14 cellular contexts compared by ENCODE assay signal in the genomic region with DNA sequence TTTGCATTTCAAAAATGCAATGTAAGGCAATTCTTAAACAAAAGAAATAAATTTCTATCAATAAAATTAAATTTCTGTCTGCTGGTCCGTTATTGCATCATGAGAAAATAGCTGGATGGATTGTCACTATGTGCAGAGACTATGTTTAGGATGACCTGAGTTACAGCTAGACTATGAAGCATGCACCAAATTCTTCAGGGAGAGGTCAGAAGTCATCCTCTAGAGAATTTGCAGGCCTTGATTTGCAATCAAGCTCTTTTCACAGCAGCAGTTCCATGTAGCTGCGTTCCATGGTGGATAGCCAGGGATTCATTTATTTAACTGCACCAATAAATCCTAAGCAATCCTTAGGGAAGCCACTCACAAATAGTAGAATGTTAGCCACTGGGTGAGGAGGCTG.
DNase-seq lines count a peak whose midpoint lies in the region; TF ChIP-seq lines count a peak whose summit lies in the region.
"Had no signal": no experiment of that assay in that cellular context is flagged by ENCODE, and none has a peak within 500 bp of the region (broad histone marks: within the 10 kb centered on the region; RNA-seq: fewer than 3 reads in every experiment).

No MANE protein-coding gene starts in this region.

- no peak overlapping the region for H2AK5ac ChIP-seq in H9 (ENCODE audit: insufficient read length, low read length)

- H3K4me2 ChIP-seq in H9 (ENCODE audit: insufficient read depth, insufficient read length, low read length): no peak overlapping the region

- no peak overlapping the region for H3K18ac ChIP-seq in H9 (ENCODE audit: insufficient read length, low read depth, low read length)

- H3K36me3 ChIP-seq in SJCRH30: no peaks in the 10 kb centered on the region

- no peak overlapping the region for H4K8ac ChIP-seq in H9 (replicated peaks; ENCODE audit: insufficient read length, low read depth, low read length)

- H3K4me1 ChIP-seq in SJCRH30: peaks cover 56% of the 10 kb centered on the region
- peaks cover 2% of the 10 kb centered on the region; the same call in 1 of the 2 replicates for H3K4me1 ChIP-seq in H9 (ENCODE audit: insufficient read depth, low read length)

- H3K23ac ChIP-seq in H9 (ENCODE audit: insufficient read length, low read depth, low read length): no peak overlapping the region

- no peaks in the 10 kb centered on the region for H3K9me3 ChIP-seq in SJCRH30 (replicated peaks)
- H3K9me3 ChIP-seq in H9 (ENCODE audit: control insufficient read depth, low read depth, low read length): no peaks in the 10 kb centered on the region

- H3K4me3 Mint-ChIP-seq in progenitor cell of endocrine pancreas (ENCODE audit: low read depth) (no peak overlapping the region), H9 (no peak overlapping the region)
- H3K4me3 Mint-ChIP-seq: CD4-positive, alpha-beta memory T cell; naive thymus-derived CD4-positive, alpha-beta T cell had no signal

- no peak overlapping the region for H3K4ac ChIP-seq in H9 (ENCODE audit: low read depth, low read length)

- H3K9me3 Mint-ChIP-seq in progenitor cell of endocrine pancreas (ENCODE audit: low read depth) (no peaks in the 10 kb centered on the region), H9 (peaks cover 0 to 2% of the 10 kb centered on the region in 2 experiments; a peak in 3 of 5 replicates)

- H3K27me3 ChIP-seq in SJCRH30: no peaks in the 10 kb centered on the region
- H3K27me3 ChIP-seq in H9 (ENCODE audit: insufficient read depth, low read length): no peaks in the 10 kb centered on the region

- TF ChIP-seq CTCF in progenitor cell of endocrine pancreas (IDR thresholded peaks at IDR 0.05; ENCODE audit: unreplicated experiment) (no peak), H9 (conservative IDR thresholded peaks at IDR 0.05) (no peak)

- H3K27ac Mint-ChIP-seq in progenitor cell of endocrine pancreas (peak overlapping the region; percentile 76), H9 (no peak overlapping the region)
- H3K27ac Mint-ChIP-seq: CD4-positive, alpha-beta memory T cell; naive thymus-derived CD4-positive, alpha-beta T cell had no signal

- H3T11ph ChIP-seq in H9 (ENCODE audit: low read length): no peak overlapping the region

- H4K5ac ChIP-seq in H9 (ENCODE audit: insufficient read length, low read depth, low read length): no peak overlapping the region

- H2BK15ac ChIP-seq in H9 (ENCODE audit: low read depth, low read length): no peak overlapping the region

- no peak overlapping the region for H4K91ac ChIP-seq in H9 (ENCODE audit: insufficient read length, low read depth, low read length)

- H3K4me3 ChIP-seq in SJCRH30: peak overlapping the region; percentile 40

- H3K27ac ChIP-seq in SJCRH30 (peak overlapping the region; percentile 64), H9 (ENCODE audit: insufficient read length, low read depth, low read length) (no peak overlapping the region)

- H3K4me1 Mint-ChIP-seq in progenitor cell of endocrine pancreas (ENCODE audit: low read depth) (peaks cover 24% of the 10 kb centered on the region), H9 (peaks cover 17 to 24% of the 10 kb centered on the region in 2 experiments)
- H3K4me1 Mint-ChIP-seq: CD4-positive, alpha-beta memory T cell had no signal

- no peaks in the 10 kb centered on the region for H3K79me2 ChIP-seq in H9 (ENCODE audit: insufficient read depth, low read length)

- H3K56ac ChIP-seq in H9 (ENCODE audit: insufficient read length, low read depth, low read length): no peak overlapping the region

- no peak overlapping the region for H2AFZ ChIP-seq in H9 (ENCODE audit: low read length)

- no peaks in the 10 kb centered on the region for H3K23me2 ChIP-seq in H9 (ENCODE audit: insufficient read length, low read depth, low read length, poor library complexity, severe bottlenecking)

- H2BK5ac ChIP-seq in H9 (ENCODE audit: insufficient read length, low read length): no peak overlapping the region

- H3K36me3 Mint-ChIP-seq in progenitor cell of endocrine pancreas (ENCODE audit: insufficient read depth) (no peaks in the 10 kb centered on the region), H9 (ENCODE audit: insufficient read depth in 1 of 3, low read depth in 3 of 3) (peaks cover 0 to 2% (median 0%) of the 10 kb centered on the region in 3 experiments; a peak in 1 of 7 replicates)
- H3K36me3 Mint-ChIP-seq: CD4-positive, alpha-beta memory T cell; naive thymus-derived CD4-positive, alpha-beta T cell had no signal

- no peaks in the 10 kb centered on the region for H4K20me1 ChIP-seq in H9 (ENCODE audit: control insufficient read depth, insufficient read depth, insufficient read length)

- no peak overlapping the region for H2BK120ac ChIP-seq in H9 (ENCODE audit: low read depth, low read length, poor library complexity, severe bottlenecking)

- no peak overlapping the region for H3K9ac ChIP-seq in H9 (ENCODE audit: extremely low read depth, insufficient read length, low read length)

- no peak overlapping the region for H2BK12ac ChIP-seq in H9 (ENCODE audit: insufficient read length, low read depth, low read length)

- H3K79me1 ChIP-seq in H9 (ENCODE audit: insufficient read depth, low read depth, low read length, poor library complexity, severe bottlenecking): no peaks in the 10 kb centered on the region

- peak; percentile 88 for DNase-seq in ELR (ENCODE audit: low read depth)
- no peak for DNase-seq in SJCRH30
- DNase-seq in fibroblast of peridontal ligament (ENCODE audit: extremely low read depth): peak; percentile 94
- DNase-seq in progenitor cell of endocrine pancreas (ENCODE audit: low spot score, unreplicated experiment): no peak
- no peak for DNase-seq in D341Med (ENCODE audit: low spot score)
- DNase-seq in H9: no peak
- DNase-seq in activated gamma-delta T cell treated with Interleukin-2 at 50 U/mL for 16 hours: no peak
- DNase-seq in HPDE6-E6E7 (ENCODE audit: extremely low spot score): no peak
- DNase-seq: activated CD4-positive, CD25-positive, alpha-beta regulatory T cell treated with anti-CD3 and anti-CD28 coated beads, Interleukin-2, amount 50 U/mL, for 72 hours; activated T-cell treated with anti-CD3 and anti-CD28 coated beads, Interleukin-2, amount 50 U/mL, for 1 hour; CD4-positive, alpha-beta memory T cell; MM.1S; naive thymus-derived CD4-positive, alpha-beta T cell; stimulated activated naive CD4-positive, alpha-beta T cell treated with Interleukin-2 at 50 U/mL for 16 hours had no signal

- no peak overlapping the region for H3K14ac ChIP-seq in H9 (ENCODE audit: insufficient read depth, low read length)

- no CpG with 5 or more reads among the region's 2 CpGs for WGBS in H9 (ENCODE audit: extremely low coverage, insufficient read length, low lambda C conversion rate)

- H2BK20ac ChIP-seq in H9 (ENCODE audit: low read depth, low read length, poor library complexity, severe bottlenecking): no peak overlapping the region

- no peaks in the 10 kb centered on the region for H3K27me3 Mint-ChIP-seq in progenitor cell of endocrine pancreas
- H3K27me3 Mint-ChIP-seq in H9 (ENCODE audit: low read depth): no peaks in the 10 kb centered on the region; the same call in 1 of the 2 replicates

Comparison
In these comparisons a context has a peak if more than half of its experiments do, and no peak if none do; other contexts are left out.
1. DNase-seq: peak in ELR (single experiment) and fibroblast of peridontal ligament (single experiment); none in SJCRH30 (0 of 2), progenitor cell of endocrine pancreas (single experiment), D341Med (single experiment), H9 (single experiment), activated gamma-delta T cell treated with Interleukin-2 at 50 U/mL for 16 hours (single experiment) and HPDE6-E6E7 (single experiment).